Comparison of ENCODE assay signal across 13 cellular contexts in genomic region chr10:114911052-114911697, GRCh38. TPM values are rescaled to one million over a fixed set of nuclear protein-coding genes. Genes with fewer than 3 reads are reported as not detected.
DNase-seq lines count a peak whose midpoint lies in the region; ATAC-seq and TF ChIP-seq lines count a peak whose summit lies in the region.
"Had no signal": no experiment of that assay in that cellular context is flagged by ENCODE, and none has a peak within 500 bp of the region (broad histone marks: within the 10 kb centered on the region; RNA-seq: fewer than 3 reads in every experiment).

No MANE protein-coding gene starts in this region.

- CTCF ChIA-PET in HEK293T (lab: Yijun Ruan, JAX): no interaction called here

- no peaks in the 10 kb centered on the region for H3K36me3 Mint-ChIP-seq in activated T-cell treated with anti-CD3 and anti-CD28 coated beads, Interleukin-2, amount 50 U/mL, for 24 hours (ENCODE audit: low read depth)
- no peaks in the 10 kb centered on the region for H3K36me3 Mint-ChIP-seq in GM23338 (ENCODE audit: low read depth)
- H3K36me3 Mint-ChIP-seq in stimulated activated effector memory CD8-positive, alpha-beta T cell treated with anti-CD3 and anti-CD28 coated beads, Interleukin-12 subunit alpha, Interleukin-12 subunit beta, amount 100 ng/mL, for 72 hours: no peaks in the 10 kb centered on the region

- TF ChIP-seq POLR2A in tibial nerve (IDR thresholded peaks at IDR 0.05): no peak

- no peak overlapping the region for H3K4me2 ChIP-seq in GM23338

- H3K4me1 ChIP-seq in GM23338 (ENCODE audit: insufficient read depth) (peaks cover 4% of the 10 kb centered on the region; the same call in 1 of the 2 replicates), tibial nerve (no peaks in the 10 kb centered on the region)

- no peaks in the 10 kb centered on the region for H3F3A ChIP-seq in GM23338 (replicated peaks; ENCODE audit: low read depth)

- no peak for DNase-seq in activated T-cell treated with anti-CD3 and anti-CD28 coated beads, Interleukin-2, amount 50 U/mL, for 24 hours
- no peak for DNase-seq in activated T-cell treated with anti-CD3 and anti-CD28 coated beads, Interleukin-2, amount 50 U/mL, for 1 hour
- DNase-seq in GM23338 (ENCODE audit: low spot score): no peak
- DNase-seq in stimulated activated effector memory CD8-positive, alpha-beta T cell treated with anti-CD3 and anti-CD28 coated beads, Interleukin-12 subunit alpha, Interleukin-12 subunit beta, amount 100 ng/mL, for 72 hours (ENCODE audit: low spot score in 2 of 2): peak; percentile 9 to 56
- DNase-seq in tibial nerve (ENCODE audit: low spot score in 2 of 2): no peak
- DNase-seq in GM03348 (ENCODE audit: low spot score): no peak
- DNase-seq in HEK293T (ENCODE audit: extremely low spot score): no peak
- DNase-seq: activated CD4-positive, alpha-beta T cell treated with anti-CD3 and anti-CD28 coated beads, Interleukin-2, amount 10 ng/mL, durations not matched to agents 7 days and 5 days; H7; SHP77 had no signal

- TF ChIP-seq CTCF in GM23338 (conservative IDR thresholded peaks at IDR 0.05; ENCODE audit: low read depth in 2 of 2) (no peak), tibial nerve (IDR thresholded peaks at IDR 0.05) (no peak)

- no peaks in the 10 kb centered on the region for H4K20me1 ChIP-seq in GM23338 (replicated peaks; ENCODE audit: insufficient read depth)

- H3K27ac Mint-ChIP-seq in activated T-cell treated with anti-CD3 and anti-CD28 coated beads, Interleukin-2, amount 50 U/mL, for 24 hours: peak overlapping the region; percentile 16
- no peak overlapping the region for H3K27ac Mint-ChIP-seq in GM23338
- peak overlapping the region; percentile 81 for H3K27ac Mint-ChIP-seq in stimulated activated effector memory CD8-positive, alpha-beta T cell treated with anti-CD3 and anti-CD28 coated beads, Interleukin-12 subunit alpha, Interleukin-12 subunit beta, amount 100 ng/mL, for 72 hours
- H3K27ac Mint-ChIP-seq: activated CD4-positive, alpha-beta T cell treated with anti-CD3 and anti-CD28 coated beads, Interleukin-2, amount 10 ng/mL, durations not matched to agents 7 days and 5 days had no signal

- 75 to 83% methylated on average over 4 of the region's 4 CpGs for WGBS in tibial nerve, 2 donors

- TF ChIP-seq EP300 in tibial nerve (IDR thresholded peaks at IDR 0.05): no peak

- H3K9me3 ChIP-seq in tibial nerve: no peaks in the 10 kb centered on the region

- no peaks in the 10 kb centered on the region for H3K79me2 ChIP-seq in GM23338 (replicated peaks; ENCODE audit: insufficient read depth)

- peaks cover 10% of the 10 kb centered on the region; the same call in 1 of the 2 replicates for H3K9me2 ChIP-seq in GM23338 (ENCODE audit: insufficient read depth)

- H3K4me3 ChIP-seq in GM23338 (no peak overlapping the region), tibial nerve (no peak overlapping the region)
- H3K4me3 ChIP-seq: skin epidermis had no signal

- ATAC-seq in GM23338 (no peak), HG03520 (IDR thresholded peaks at IDR 0.05; ENCODE audit: unreplicated experiment) (peak; percentile 83)
- peak; percentile 88 for ATAC-seq in stimulated activated effector memory CD8-positive, alpha-beta T cell treated with anti-CD3 and anti-CD28 coated beads, Interleukin-12 subunit alpha, Interleukin-12 subunit beta, amount 100 ng/mL, for 72 hours

- H2AFZ ChIP-seq in GM23338: peak overlapping the region; percentile 69

- H3K36me3 ChIP-seq in GM23338 (ENCODE audit: insufficient read depth): no peaks in the 10 kb centered on the region
- H3K36me3 ChIP-seq in tibial nerve: no peaks in the 10 kb centered on the region

- H3K27me3 ChIP-seq in GM23338 (ENCODE audit: insufficient read depth) (no peaks in the 10 kb centered on the region), tibial nerve (no peaks in the 10 kb centered on the region)

- H3K27me3 Mint-ChIP-seq in activated T-cell treated with anti-CD3 and anti-CD28 coated beads, Interleukin-2, amount 50 U/mL, for 24 hours: peaks cover 16% of the 10 kb centered on the region
- no peaks in the 10 kb centered on the region for H3K27me3 Mint-ChIP-seq in GM23338 (ENCODE audit: insufficient read depth, low read depth, poor library complexity)

- H3K4me1 Mint-ChIP-seq in activated T-cell treated with anti-CD3 and anti-CD28 coated beads, Interleukin-2, amount 50 U/mL, for 24 hours (ENCODE audit: low read depth): peaks cover 26% of the 10 kb centered on the region
- H3K4me1 Mint-ChIP-seq in GM23338: no peaks in the 10 kb centered on the region
- peaks cover 10% of the 10 kb centered on the region for H3K4me1 Mint-ChIP-seq in stimulated activated effector memory CD8-positive, alpha-beta T cell treated with anti-CD3 and anti-CD28 coated beads, Interleukin-12 subunit alpha, Interleukin-12 subunit beta, amount 100 ng/mL, for 72 hours

- H3K27ac ChIP-seq in GM23338 (ENCODE audit: low read depth) (no peak overlapping the region), tibial nerve (no peak overlapping the region)
- H3K27ac ChIP-seq: epithelial cell of prostate, skin epidermis had no signal

- no peak overlapping the region for H3K4me3 Mint-ChIP-seq in activated T-cell treated with anti-CD3 and anti-CD28 coated beads, Interleukin-2, amount 50 U/mL, for 24 hours
- H3K4me3 Mint-ChIP-seq in GM23338: no peak overlapping the region
- peak overlapping the region; percentile 21 for H3K4me3 Mint-ChIP-seq in stimulated activated effector memory CD8-positive, alpha-beta T cell treated with anti-CD3 and anti-CD28 coated beads, Interleukin-12 subunit alpha, Interleukin-12 subunit beta, amount 100 ng/mL, for 72 hours
- H3K4me3 Mint-ChIP-seq: activated CD4-positive, alpha-beta T cell treated with anti-CD3 and anti-CD28 coated beads, Interleukin-2, amount 10 ng/mL, durations not matched to agents 7 days and 5 days had no signal

- POLR2A ChIA-PET in HEK293T (lab: Yijun Ruan, JAX): no interaction called here

- H3K9me3 Mint-ChIP-seq in activated T-cell treated with anti-CD3 and anti-CD28 coated beads, Interleukin-2, amount 50 U/mL, for 24 hours: no peaks in the 10 kb centered on the region
- no peaks in the 10 kb centered on the region for H3K9me3 Mint-ChIP-seq in GM23338
- H3K9me3 Mint-ChIP-seq in stimulated activated effector memory CD8-positive, alpha-beta T cell treated with anti-CD3 and anti-CD28 coated beads, Interleukin-12 subunit alpha, Interleukin-12 subunit beta, amount 100 ng/mL, for 72 hours: no peaks in the 10 kb centered on the region
- H3K9me3 Mint-ChIP-seq: activated CD4-positive, alpha-beta T cell treated with anti-CD3 and anti-CD28 coated beads, Interleukin-2, amount 10 ng/mL, durations not matched to agents 7 days and 5 days had no signal

TF ChIP-seq in HEK293T, 16 proteins besides CTCF, POLR2A, EP300 and RAD21:
- no peak for TF ChIP-seq HDGF (IDR thresholded peaks at IDR 0.05; ENCODE audit: borderline replicate concordance)

RNA-seq across cellular contexts. Expression of gene TRUB1, which starts 26.8 kb away (rescaled TPM):
- 32.7 and 34.5 TPM in 2 replicates for total RNA-seq in GM23338 (2014; rRNA removed; shearing (Covaris generic))
- polyA plus RNA-seq in GM23338 (2016; fragmentation: Nextera tagmentation; extraction: Ambion mirVana): 15.0 and 15.5 TPM in 2 replicates
- total RNA-seq in tibial nerve: 10 to 100 TPM; 13.8 to 40.4 (median 28.6) TPM

Comparison
In these comparisons a context has a peak if more than half of its experiments do, and no peak if none do; other contexts are left out.
1. DNase-seq: peak in stimulated activated effector memory CD8-positive, alpha-beta T cell treated with anti-CD3 and anti-CD28 coated beads, Interleukin-12 subunit alpha, Interleukin-12 subunit beta, amount 100 ng/mL, for 72 hours (2 of 2); none in activated T-cell treated with anti-CD3 and anti-CD28 coated beads, Interleukin-2, amount 50 U/mL, for 24 hours (single experiment), activated T-cell treated with anti-CD3 and anti-CD28 coated beads, Interleukin-2, amount 50 U/mL, for 1 hour (single experiment), GM23338 (single experiment), tibial nerve (0 of 2), GM03348 (single experiment) and HEK293T (single experiment).